19 cellular contexts compared by ENCODE assay signal in the genomic region with DNA sequence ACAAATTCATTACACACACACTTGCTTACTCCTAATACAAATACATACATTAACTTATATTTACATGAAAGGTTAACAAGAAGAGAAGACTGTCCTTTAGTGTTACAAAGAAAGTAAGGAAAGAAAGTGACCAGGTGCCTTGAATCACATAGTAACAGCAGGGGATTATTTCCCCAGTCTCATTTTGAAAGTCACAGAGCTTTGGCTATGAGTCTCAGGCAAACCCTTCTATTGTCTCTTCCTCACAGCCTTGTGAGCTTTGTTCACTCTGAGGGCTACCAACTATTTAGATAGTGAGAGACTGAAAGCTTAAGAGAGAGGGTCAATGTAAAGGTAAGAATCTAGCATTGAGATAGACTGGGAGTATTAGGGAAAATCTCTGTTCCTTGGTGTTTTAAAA.
"Had no signal": no experiment of that assay in that cellular context is flagged by ENCODE, and none has a peak within 500 bp of the region (broad histone marks: within the 10 kb centered on the region; RNA-seq: fewer than 3 reads in every experiment).

No MANE protein-coding gene starts in this region.

- H3K4me3 ChIP-seq: adrenal gland, mucosa of descending colon had no signal

- ATAC-seq: activated T-cell treated with anti-CD3 and anti-CD28 coated beads, Interleukin-2, amount 50 U/mL, for 4 hours; effector memory CD8-positive, alpha-beta T cell; left lobe of liver; mucosa of descending colon; naive thymus-derived CD4-positive, alpha-beta T cell; stimulated activated memory B cell treated with anti-CD40 and anti-IgM and Interleukin-4, amounts not matched to agents 10 μg/mL and 1 μg/mL and 100 μg/mL, for 72 hours had no signal

- H3K9me3 ChIP-seq: adrenal gland, mucosa of descending colon, neutrophil had no signal

- H3K4me1 ChIP-seq: adrenal gland had no signal

- H3K27me3 ChIP-seq: adrenal gland, neutrophil had no signal

- H3K9me3 Mint-ChIP-seq: activated T-cell treated with anti-CD3 and anti-CD28 coated beads, Interleukin-2, amount 50 U/mL, for 4 hours; effector memory CD8-positive, alpha-beta T cell; stimulated activated memory B cell treated with anti-CD40 and anti-IgM and Interleukin-4, amounts not matched to agents 10 μg/mL and 1 μg/mL and 100 μg/mL, for 72 hours had no signal

- H3K4me1 Mint-ChIP-seq: activated CD4-positive, alpha-beta memory T cell treated with anti-CD3 and anti-CD28 coated beads, Interleukin-2, amount 10 ng/mL, durations not matched to agents 7 days and 5 days; activated naive CD4-positive, alpha-beta T cell treated with anti-CD3 and anti-CD28 coated beads, Interleukin-2, amount 50 U/mL, for 24 hours; naive thymus-derived CD4-positive, alpha-beta T cell; stimulated activated memory B cell treated with anti-CD40 and anti-IgM and Interleukin-4, amounts not matched to agents 10 μg/mL and 1 μg/mL and 100 μg/mL, for 72 hours had no signal

- H3K36me3 ChIP-seq: adrenal gland, neutrophil, WERI-Rb-1 had no signal

- H3K27ac Mint-ChIP-seq: activated CD4-positive, alpha-beta memory T cell treated with anti-CD3 and anti-CD28 coated beads, Interleukin-2, amount 10 ng/mL, durations not matched to agents 7 days and 5 days; activated naive CD4-positive, alpha-beta T cell treated with anti-CD3 and anti-CD28 coated beads, Interleukin-2, amount 50 U/mL, for 24 hours; effector memory CD8-positive, alpha-beta T cell; naive thymus-derived CD4-positive, alpha-beta T cell; stimulated activated memory B cell treated with anti-CD40 and anti-IgM and Interleukin-4, amounts not matched to agents 10 μg/mL and 1 μg/mL and 100 μg/mL, for 72 hours had no signal

- H3K4me3 Mint-ChIP-seq: activated CD4-positive, alpha-beta memory T cell treated with anti-CD3 and anti-CD28 coated beads, Interleukin-2, amount 10 ng/mL, durations not matched to agents 7 days and 5 days; activated naive CD4-positive, alpha-beta T cell treated with anti-CD3 and anti-CD28 coated beads, Interleukin-2, amount 50 U/mL, for 24 hours; activated T-cell treated with anti-CD3 and anti-CD28 coated beads, Interleukin-2, amount 50 U/mL, for 4 hours; effector memory CD8-positive, alpha-beta T cell; naive thymus-derived CD4-positive, alpha-beta T cell; stimulated activated memory B cell treated with anti-CD40 and anti-IgM and Interleukin-4, amounts not matched to agents 10 μg/mL and 1 μg/mL and 100 μg/mL, for 72 hours had no signal

- H3K27ac ChIP-seq: adrenal gland, epithelial cell of prostate, neutrophil, WERI-Rb-1 had no signal

- H3K27me3 Mint-ChIP-seq: activated CD4-positive, alpha-beta memory T cell treated with anti-CD3 and anti-CD28 coated beads, Interleukin-2, amount 10 ng/mL, durations not matched to agents 7 days and 5 days; activated naive CD4-positive, alpha-beta T cell treated with anti-CD3 and anti-CD28 coated beads, Interleukin-2, amount 50 U/mL, for 24 hours; effector memory CD8-positive, alpha-beta T cell; naive thymus-derived CD4-positive, alpha-beta T cell; stimulated activated memory B cell treated with anti-CD40 and anti-IgM and Interleukin-4, amounts not matched to agents 10 μg/mL and 1 μg/mL and 100 μg/mL, for 72 hours had no signal

- DNase-seq: activated CD4-positive, alpha-beta memory T cell treated with anti-CD3 and anti-CD28 coated beads, Interleukin-2, amount 10 ng/mL, durations not matched to agents 7 days and 5 days; activated CD4-positive, alpha-beta T cell treated with anti-CD3 and anti-CD28 coated beads for 4 hours; activated effector memory CD4-positive, alpha-beta T cell treated with Interleukin-2 at 50 U/mL for 16 hours; activated T-cell treated with anti-CD3 and anti-CD28 coated beads, Interleukin-2, amount 50 U/mL, for 4 hours; adrenal gland; dermis blood vessel endothelial cell; effector memory CD8-positive, alpha-beta T cell; foreskin melanocyte; islet precursor cell; mammary epithelial cell; mucosa of descending colon; naive thymus-derived CD4-positive, alpha-beta T cell; stimulated activated CD4-positive, alpha-beta T cell treated with anti-CD3 and anti-CD28 coated beads, Interleukin-2, amount 100 ng/mL, for 48 hours; WERI-Rb-1 had no signal
